Comparison of ENCODE assay signal across 12 cellular contexts in genomic region chr3:33181641-33182040, GRCh38. TPM values are rescaled to one million over a fixed set of nuclear protein-coding genes. Genes with fewer than 3 reads are reported as not detected.
"Had no signal": no experiment of that assay in that cellular context is flagged by ENCODE, and none has a peak within 500 bp of the region (broad histone marks: within the 10 kb centered on the region; RNA-seq: fewer than 3 reads in every experiment).

No MANE protein-coding gene starts in this region.

RNA-seq across cellular contexts. Expression of gene SUSD5, which starts 37.0 kb away (rescaled TPM):
- total RNA-seq: activated CD4-positive, alpha-beta memory T cell treated with anti-CD3 and anti-CD28 coated beads for 36 hours; activated CD4-positive, alpha-beta memory T cell treated with anti-CD3 and anti-CD28 coated beads, Interleukin-2, amount 10 ng/mL, durations not matched to agents 7 days and 5 days; activated CD4-positive, alpha-beta T cell treated with anti-CD3 and anti-CD28 coated beads for 36 hours; activated CD4-positive, alpha-beta T cell treated with anti-CD3 and anti-CD28 coated beads, Interleukin-2, amount 10 ng/mL, durations not matched to agents 24 days and 14 days; activated CD4-positive, alpha-beta T cell treated with anti-CD3 and anti-CD28 coated beads, Interleukin-2, amount 10 ng/mL, durations not matched to agents 7 days and 5 days; activated CD8-positive, alpha-beta memory T cell treated with anti-CD3 and anti-CD28 coated beads for 36 hours; activated CD8-positive, alpha-beta memory T cell treated with anti-CD3 and anti-CD28 coated beads, Interleukin-2, amount 10 ng/mL, durations not matched to agents 7 days and 5 days; activated CD8-positive, alpha-beta T cell treated with anti-CD3 and anti-CD28 coated beads for 36 hours; activated CD8-positive, alpha-beta T cell treated with anti-CD3 and anti-CD28 coated beads, Interleukin-2, amount 10 ng/mL, durations not matched to agents 7 days and 5 days; T-helper 1 cell treated with Interleukin-12 subunit alpha and Interleukin-12 subunit beta and Interleukin-4 antibody, amounts not matched to agents 30 ng/mL and 1 ng/mL, for 36 hours; T-helper 17 cell; T-helper 2 cell treated with Interferon-gamma antibody and Interleukin-4, amounts not matched to agents 100 ng/mL and 5 ng/mL, for 36 hours had no signal
